8 cellular contexts compared by ENCODE assay signal in genomic region chr15:68821898-68822380, GRCh38. TPM values are rescaled to one million over a fixed set of nuclear protein-coding genes. Genes with fewer than 3 reads are reported as not detected.
DNase-seq lines count a peak whose midpoint lies in the region; ATAC-seq lines count a peak whose summit lies in the region.

No MANE protein-coding gene starts in this region.

- ATAC-seq in GM18520 (IDR thresholded peaks at IDR 0.05; ENCODE audit: unreplicated experiment) (no peak), GM21619 (IDR thresholded peaks at IDR 0.05; ENCODE audit: unreplicated experiment) (no peak)

- in situ Hi-C loops in Caki2 (cut with HindIII; ENCODE audit: low pct_unique_long_range_greater_than_20kb, low sequenced_read_pairs): no loop called here

- H3K4me3 Mint-ChIP-seq in activated naive CD4-positive, alpha-beta T cell treated with anti-CD3 and anti-CD28 coated beads, Interleukin-2, amount 50 U/mL, for 24 hours: peak overlapping the region; percentile 89

- H3K9me3 Mint-ChIP-seq in activated naive CD4-positive, alpha-beta T cell treated with anti-CD3 and anti-CD28 coated beads, Interleukin-2, amount 50 U/mL, for 24 hours: no peaks in the 10 kb centered on the region

- peak overlapping the region; percentile 96 for H3K27ac ChIP-seq in layer of hippocampus (ENCODE audit: low read depth, low read length)

- H3K27me3 ChIP-seq in layer of hippocampus (ENCODE audit: control insufficient read depth, insufficient read depth, low read length): no peaks in the 10 kb centered on the region

- DNase-seq in Caki2 (ENCODE audit: low read depth) (peak; percentile 27), KG1 (lab: John Stamatoyannopoulos, UW) (peak; percentile 41), superior temporal gyrus (ENCODE audit: extremely low spot score) (peak; percentile 59), pons (ENCODE audit: low spot score) (no peak)

- no peaks in the 10 kb centered on the region for H3K36me3 Mint-ChIP-seq in activated naive CD4-positive, alpha-beta T cell treated with anti-CD3 and anti-CD28 coated beads, Interleukin-2, amount 50 U/mL, for 24 hours

- H3K4me1 Mint-ChIP-seq in activated naive CD4-positive, alpha-beta T cell treated with anti-CD3 and anti-CD28 coated beads, Interleukin-2, amount 50 U/mL, for 24 hours: peaks cover 26% of the 10 kb centered on the region

- H3K27ac Mint-ChIP-seq in activated naive CD4-positive, alpha-beta T cell treated with anti-CD3 and anti-CD28 coated beads, Interleukin-2, amount 50 U/mL, for 24 hours: peak overlapping the region; percentile 90

- no peaks in the 10 kb centered on the region for H3K27me3 Mint-ChIP-seq in activated naive CD4-positive, alpha-beta T cell treated with anti-CD3 and anti-CD28 coated beads, Interleukin-2, amount 50 U/mL, for 24 hours

RNA-seq across cellular contexts. Expression of gene ANP32A, which starts 1.2 kb away (rescaled TPM):
- total RNA-seq in Caki2 (2014; rRNA removed; shearing (Covaris generic); ENCODE audit: low replicate concordance): 27.1 and 53.8 TPM in 2 replicates
